12 cellular contexts compared by ENCODE assay signal in the genomic region with DNA sequence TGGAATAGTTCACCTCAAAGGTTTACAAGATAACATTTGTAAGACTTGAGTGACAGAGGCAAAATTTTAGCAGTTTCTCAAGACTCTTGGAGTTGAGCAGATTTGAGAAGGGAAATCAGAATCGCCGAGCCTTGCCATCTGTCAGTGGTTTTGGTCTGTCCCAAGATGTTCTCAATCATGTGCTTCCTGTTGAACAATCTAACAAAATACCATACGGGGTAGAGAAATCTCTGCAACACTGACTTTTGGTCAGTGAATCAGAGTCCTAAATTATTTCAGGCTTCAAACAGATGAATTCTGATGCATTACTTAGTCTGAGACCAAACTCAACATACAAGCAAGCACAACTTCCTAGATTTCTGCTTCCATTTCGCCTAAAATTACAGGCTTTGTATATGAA. TPM values are rescaled to one million over a fixed set of nuclear protein-coding genes. Genes with fewer than 3 reads are reported as not detected.
DNase-seq lines count a peak whose midpoint lies in the region; ATAC-seq, FAIRE-seq and TF ChIP-seq lines count a peak whose summit lies in the region.
"Had no signal": no experiment of that assay in that cellular context is flagged by ENCODE, and none has a peak within 500 bp of the region (broad histone marks: within the 10 kb centered on the region; RNA-seq: fewer than 3 reads in every experiment).

No MANE protein-coding gene starts in this region.

- no peak overlapping the region for H2AFZ ChIP-seq in keratinocyte (ENCODE audit: control insufficient read depth, low read length)

- intact Hi-C loops in cardiac septum (cut with DNase I) = loop anchor here (5.0 kb wide), 1 partner anchor 215 kb away; no protein-coding TSS in a partner anchor

- peaks cover 26% of the 10 kb centered on the region for H3K27me3 Mint-ChIP-seq in type B pancreatic cell

- DNase-seq in cardiac muscle cell (ENCODE audit: low read depth in 1 of 2, low spot score in 1 of 2) = peak in 1 of 2 donors; percentile 76
- DNase-seq in cardiac septum (ENCODE audit: low spot score) = no peak
- peak; percentile 13 for DNase-seq in astrocyte of the spinal cord (ENCODE audit: low read depth, low spot score)
- no peak for DNase-seq in keratinocyte (ENCODE audit: low read depth, low spot score)
- DNase-seq in type B pancreatic cell (ENCODE audit: extremely low spot score, unreplicated experiment) = no peak
- DNase-seq in urothelium cell line (ENCODE audit: low spot score) = no peak
- DNase-seq: NCI-H1436 had no signal

- ATAC-seq in GM19023 (IDR thresholded peaks at IDR 0.05; ENCODE audit: unreplicated experiment) (no peak), HG03565 (IDR thresholded peaks at IDR 0.05; ENCODE audit: unreplicated experiment) (no peak)
- ATAC-seq: stimulated activated effector memory CD8-positive, alpha-beta T cell treated with anti-CD3 and anti-CD28 coated beads, Interleukin-12 subunit alpha, Interleukin-12 subunit beta, amount 100 ng/mL, for 72 hours had no signal

- in situ Hi-C loops in astrocyte of the spinal cord (cut with HindIII; ENCODE audit: low sequenced_read_pairs) = no loop called here

- peak overlapping the region; percentile 94 for H3K4me3 ChIP-seq in cardiac muscle cell
- no peak overlapping the region for H3K4me3 ChIP-seq in astrocyte of the spinal cord (ENCODE audit: low read depth, low read length)
- H3K4me3 ChIP-seq in keratinocyte (ENCODE audit: control insufficient read depth in 2 of 3, extremely low read depth in 1 of 3, insufficient read depth in 2 of 3, low read depth in 1 of 3, low read length in 3 of 3) = no peak overlapping the region

- H3K9ac ChIP-seq in keratinocyte (ENCODE audit: control insufficient read depth, extremely low read depth, insufficient read depth, low read length) = no peak overlapping the region

- peak overlapping the region; percentile 62 for H3K4me3 Mint-ChIP-seq in type B pancreatic cell
- H3K4me3 Mint-ChIP-seq: B cell; stimulated activated effector memory CD8-positive, alpha-beta T cell treated with anti-CD3 and anti-CD28 coated beads, Interleukin-12 subunit alpha, Interleukin-12 subunit beta, amount 100 ng/mL, for 72 hours had no signal

- no peak overlapping the region for H3K4me2 ChIP-seq in keratinocyte (ENCODE audit: control insufficient read depth, extremely low read depth, insufficient read depth, low read depth, low read length)

- H3K27ac ChIP-seq in cardiac muscle cell (no peak overlapping the region), keratinocyte (ENCODE audit: control insufficient read depth, insufficient read depth, low read length) (no peak overlapping the region)

- H3K9me1 ChIP-seq in keratinocyte (ENCODE audit: control insufficient read depth, extremely low read depth, insufficient read depth, low read length) = no peaks in the 10 kb centered on the region

- H4K20me1 ChIP-seq in keratinocyte (ENCODE audit: control insufficient read depth, extremely low read depth, insufficient read depth, low read length) = no peaks in the 10 kb centered on the region

- H3K27ac Mint-ChIP-seq in type B pancreatic cell = no peak overlapping the region
- H3K27ac Mint-ChIP-seq: B cell; progenitor cell of endocrine pancreas; stimulated activated effector memory CD8-positive, alpha-beta T cell treated with anti-CD3 and anti-CD28 coated beads, Interleukin-12 subunit alpha, Interleukin-12 subunit beta, amount 100 ng/mL, for 72 hours had no signal

- no peak for TF ChIP-seq CTCF in cardiac muscle cell (IDR thresholded peaks at IDR 0.05; ENCODE audit: low read depth, low read length)
- no peak for TF ChIP-seq CTCF in astrocyte of the spinal cord (IDR thresholded peaks at IDR 0.05; ENCODE audit: low read depth, low read length)
- no peak for TF ChIP-seq CTCF in keratinocyte (optimal IDR thresholded peaks at IDR 0.05 in 1 of 3, IDR thresholded peaks at IDR 0.05 in 1 of 3, conservative IDR thresholded peaks at IDR 0.05 in 1 of 3; ENCODE audit: extremely low read depth in 1 of 3, insufficient read depth in 2 of 3, low read length in 3 of 3)
- no peak for TF ChIP-seq CTCF in type B pancreatic cell (conservative IDR thresholded peaks at IDR 0.05)

- H3K27me3 ChIP-seq in cardiac muscle cell = no peaks in the 10 kb centered on the region
- no peaks in the 10 kb centered on the region for H3K27me3 ChIP-seq in keratinocyte (ENCODE audit: control insufficient read depth, extremely low read depth, insufficient read depth, low read length)

- H3K9me3 Mint-ChIP-seq in type B pancreatic cell = peaks cover 10% of the 10 kb centered on the region
- H3K9me3 Mint-ChIP-seq: stimulated activated effector memory CD8-positive, alpha-beta T cell treated with anti-CD3 and anti-CD28 coated beads, Interleukin-12 subunit alpha, Interleukin-12 subunit beta, amount 100 ng/mL, for 72 hours had no signal

- peaks cover 19% of the 10 kb centered on the region for H3K79me2 ChIP-seq in keratinocyte (ENCODE audit: control insufficient read depth, insufficient read depth, low read length)

- H3K4me1 ChIP-seq in cardiac muscle cell (ENCODE audit: low read depth) (peaks cover 13% of the 10 kb centered on the region), keratinocyte (ENCODE audit: control insufficient read depth, extremely low read depth, insufficient read depth, low read length) (peaks cover 43% of the 10 kb centered on the region)

- H3K36me3 ChIP-seq in cardiac muscle cell (peaks cover 2% of the 10 kb centered on the region), keratinocyte (ENCODE audit: control insufficient read depth in 2 of 2, extremely low read depth in 1 of 2, insufficient read depth in 2 of 2, low read length in 2 of 2) (no peaks in the 10 kb centered on the region)

- no peaks in the 10 kb centered on the region for H3K9me3 ChIP-seq in cardiac muscle cell (ENCODE audit: low read depth)
- no peaks in the 10 kb centered on the region for H3K9me3 ChIP-seq in keratinocyte (ENCODE audit: control insufficient read depth, low read depth, low read length)

- peak; percentile 20 for FAIRE-seq in keratinocyte (lab: Jason Lieb, UNC)
- FAIRE-seq in urothelium cell line (lab: Jason Lieb, UNC) = no peak

- H3K4me1 Mint-ChIP-seq in type B pancreatic cell (ENCODE audit: unreplicated experiment) = peaks cover 16% of the 10 kb centered on the region

- dilution Hi-C loops in keratinocyte (cut with MboI; ENCODE audit: extremely low pct_ligation_motif_present, low sequenced_read_pairs) = no loop called here

- peaks cover 14% of the 10 kb centered on the region for H3K36me3 Mint-ChIP-seq in type B pancreatic cell
- H3K36me3 Mint-ChIP-seq: stimulated activated effector memory CD8-positive, alpha-beta T cell treated with anti-CD3 and anti-CD28 coated beads, Interleukin-12 subunit alpha, Interleukin-12 subunit beta, amount 100 ng/mL, for 72 hours had no signal

RNA-seq across cellular contexts. Expression of a gene that starts 3.8 kb away (rescaled TPM):
- total RNA-seq in cardiac muscle cell (194 and 242 TPM in 2 replicates), cardiac septum (34.9 TPM), type B pancreatic cell (ENCODE audit: low replicate concordance) (59.3 and 154 TPM in 2 replicates)
- polyA plus RNA-seq in cardiac muscle cell (40.0 and 40.8 TPM in 2 replicates), keratinocyte (8.9 to 18.9 TPM (median 18.2 TPM) in 3 replicates)
- 2.1 TPM for polyA plus RNA-seq in keratinocyte (2011; ENCODE audit: low read depth)
- 14.5 and 22.9 TPM in 2 replicates for polyA plus RNA-seq in keratinocyte (2011; cell fraction: cytosol; rRNA removed)
- polyA plus RNA-seq in keratinocyte (2011; cell fraction: nucleus; rRNA removed) = 15.1 and 18.9 TPM in 2 replicates
- 6.3 and 28.6 TPM in 2 replicates for polyA plus RNA-seq in keratinocyte (2012; ENCODE audit: low replicate concordance)
- polyA minus RNA-seq in keratinocyte = 12.8 to 25.6 TPM (median 19.9 TPM) in 3 replicates
- polyA minus RNA-seq in keratinocyte (2011; cell fraction: cytosol; rRNA and poly(A)+ RNA removed) = 34.7 TPM
- 17.6 and 27.0 TPM in 2 replicates for polyA minus RNA-seq in keratinocyte (2011; cell fraction: nucleus; rRNA and poly(A)+ RNA removed)
